Comparison of ENCODE assay signal across 8 cellular contexts in the genomic region with DNA sequence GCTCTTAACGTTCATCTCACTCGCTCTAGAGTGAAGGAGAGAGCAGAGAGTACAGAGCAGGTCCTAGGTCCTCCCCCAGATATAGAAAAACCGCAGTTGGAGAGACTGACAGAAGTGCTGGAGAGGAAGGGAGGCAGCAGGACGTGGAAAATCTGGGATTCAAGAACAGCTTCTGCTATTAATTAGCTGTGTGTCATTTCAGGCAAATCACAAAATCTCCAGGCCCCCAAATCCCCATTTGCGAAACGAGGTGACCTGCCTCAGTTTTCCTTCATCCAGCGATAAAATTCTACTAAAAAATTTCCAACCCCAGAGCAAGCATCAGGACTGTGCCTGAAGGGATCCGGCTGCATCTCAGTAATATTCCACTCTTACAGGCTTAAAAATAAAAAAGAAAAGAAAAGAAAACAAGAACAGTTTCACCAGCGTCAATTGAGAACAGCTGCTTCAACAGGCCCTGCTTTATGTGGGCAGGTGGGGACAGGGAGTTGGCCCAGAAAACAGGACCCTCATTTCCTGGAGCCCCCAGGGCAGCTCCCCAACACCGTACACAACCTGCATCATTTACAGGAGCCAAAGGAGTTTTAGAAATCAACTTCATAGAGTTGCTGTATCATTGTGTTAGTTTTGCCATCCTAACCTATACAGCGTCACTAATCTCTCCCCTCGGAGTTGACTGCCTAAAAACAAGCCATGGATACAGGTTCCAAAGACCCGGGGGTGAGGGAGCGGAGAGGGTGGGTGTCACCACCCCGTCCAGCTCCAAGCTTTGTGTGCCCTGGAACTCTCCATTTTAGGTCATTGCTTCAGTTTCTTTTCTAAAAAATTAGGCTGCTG. TPM values are rescaled to one million over a fixed set of nuclear protein-coding genes. Genes with fewer than 3 reads are reported as not detected.
DNase-seq lines count a peak whose midpoint lies in the region; ATAC-seq and TF ChIP-seq lines count a peak whose summit lies in the region.

No MANE protein-coding gene starts in this region.

- H3K9me3 Mint-ChIP-seq in naive thymus-derived CD4-positive, alpha-beta T cell = peaks cover 0 to under 1% (median 0%) of the 10 kb centered on the region in 11 donors

- H3K27ac Mint-ChIP-seq in naive thymus-derived CD4-positive, alpha-beta T cell = no peak overlapping the region

- H3K9me3 ChIP-seq in A673 (ENCODE audit: low read depth, low read length, poor library complexity, severe bottlenecking) (no peaks in the 10 kb centered on the region), duodenal mucosa (ENCODE audit: control insufficient read depth in 1 of 2, low read length in 2 of 2) (no peaks in the 10 kb centered on the region)
- H3K9me3 ChIP-seq in naive thymus-derived CD4-positive, alpha-beta T cell (ENCODE audit: control insufficient read depth in 2 of 3, low read length in 3 of 3) = no peaks in the 10 kb centered on the region

- peaks cover 0 to 1% (median 0%) of the 10 kb centered on the region in 5 donors for H3K36me3 Mint-ChIP-seq in naive thymus-derived CD4-positive, alpha-beta T cell

- peaks cover 12 to 49% (median 25%) of the 10 kb centered on the region in 7 donors for H3K4me1 Mint-ChIP-seq in naive thymus-derived CD4-positive, alpha-beta T cell

- peak overlapping the region; percentile 69 to 89 for H3K9ac ChIP-seq in duodenal mucosa (ENCODE audit: low read depth in 1 of 2, low read length in 2 of 2)

- peaks cover 20% of the 10 kb centered on the region for H3K36me3 ChIP-seq in A673 (ENCODE audit: insufficient read depth, low read length, poor library complexity, severe bottlenecking)
- peaks cover 11 to 16% of the 10 kb centered on the region in 2 donors for H3K36me3 ChIP-seq in duodenal mucosa (ENCODE audit: control insufficient read depth in 1 of 2, insufficient read depth in 2 of 2, low read length in 2 of 2)
- H3K36me3 ChIP-seq in naive thymus-derived CD4-positive, alpha-beta T cell (ENCODE audit: control insufficient read depth in 2 of 3, insufficient read depth in 3 of 3, low read length in 3 of 3) = peaks cover 13 to 22% (median 13%) of the 10 kb centered on the region in 3 experiments

- H3K27me3 Mint-ChIP-seq in naive thymus-derived CD4-positive, alpha-beta T cell = peaks cover 0 to 4% (median 0%) of the 10 kb centered on the region in 5 donors

- no peak for TF ChIP-seq CTCF in A673 (conservative IDR thresholded peaks at IDR 0.05; ENCODE audit: low read depth, low read length)

- CTCF ChIA-PET in A673 (lab: Charles Lee) = interaction anchor here (0.9 to 1.3 kb wide), 3 partner anchors 76 to 80 kb away, joined by 3 to 4 read pairs (median 3); no protein-coding TSS in a partner anchor
- CTCF ChIA-PET in naive thymus-derived CD4-positive, alpha-beta T cell (lab: Charles Lee) = interaction anchor here (0.6 to 4.9 kb wide), 10 partner anchors 12 to 272 kb away, joined by 3 to 68 read pairs (median 6); partner anchors contain the start of gene NEAT1

- H3K4me3 ChIP-seq in A673 (ENCODE audit: low read depth, low read length, poor library complexity, severe bottlenecking) = peak overlapping the region; percentile 38
- H3K4me3 ChIP-seq in duodenal mucosa (ENCODE audit: low read depth in 1 of 2, low read length in 2 of 2) = peak overlapping the region; percentile 50 to 59
- peak overlapping the region; percentile 41 for H3K4me3 ChIP-seq in naive thymus-derived CD4-positive, alpha-beta T cell (ENCODE audit: low read length)

- no peaks in the 10 kb centered on the region for H3K27me3 ChIP-seq in A673 (replicated peaks; ENCODE audit: insufficient read depth, low read depth, low read length, poor library complexity)
- H3K27me3 ChIP-seq in duodenal mucosa (ENCODE audit: control insufficient read depth in 1 of 2, insufficient read depth in 2 of 2, low read length in 2 of 2) = no peaks in the 10 kb centered on the region
- H3K27me3 ChIP-seq in naive thymus-derived CD4-positive, alpha-beta T cell (ENCODE audit: control insufficient read depth in 2 of 2, insufficient read depth in 2 of 2, low read length in 2 of 2) = no peaks in the 10 kb centered on the region

- ATAC-seq in GM18870 (IDR thresholded peaks at IDR 0.05; ENCODE audit: unreplicated experiment) (peak; percentile 7), HG03432 (IDR thresholded peaks at IDR 0.05; ENCODE audit: unreplicated experiment) (no peak), HG03175 (IDR thresholded peaks at IDR 0.05; ENCODE audit: unreplicated experiment) (no peak)
- ATAC-seq in naive thymus-derived CD4-positive, alpha-beta T cell = no peak

- POLR2A ChIA-PET in A673 (lab: Charles Lee; ENCODE audit: low non-redundant PET) = interaction anchor here (0.6 to 2.6 kb wide), 7 partner anchors 8 to 81 kb away, joined by 3 to 26 read pairs (median 5); partner anchors contain the start of gene NEAT1
- POLR2A ChIA-PET in naive thymus-derived CD4-positive, alpha-beta T cell (lab: Charles Lee) = interaction anchor here (0.6 to 27.5 kb wide), 40 partner anchors 5 to 752 kb away, joined by 3 to 2591 read pairs (median 16); partner anchors contain the start of genes CFL1, DPF2, EHBP1L1 and FAM89B

- H3K4me1 ChIP-seq in A673 (ENCODE audit: insufficient read depth, low read length, poor library complexity, severe bottlenecking) (peaks cover 52% of the 10 kb centered on the region), duodenal mucosa (ENCODE audit: control insufficient read depth in 1 of 2, insufficient read depth in 2 of 2, low read length in 2 of 2) (peaks cover 41 to 46% of the 10 kb centered on the region in 2 donors)
- H3K4me1 ChIP-seq in naive thymus-derived CD4-positive, alpha-beta T cell (ENCODE audit: control insufficient read depth in 2 of 2, insufficient read depth in 2 of 2, low read length in 2 of 2) = peaks cover 11 to 12% of the 10 kb centered on the region in 2 donors

- H3K27ac ChIP-seq in A673 (ENCODE audit: low read depth, low read length, poor library complexity, severe bottlenecking) = peak overlapping the region; percentile 90
- peak overlapping the region; percentile 92 for H3K27ac ChIP-seq in duodenal mucosa (ENCODE audit: low read depth, low read length)
- peak overlapping the region; percentile 99 for H3K27ac ChIP-seq in naive thymus-derived CD4-positive, alpha-beta T cell (ENCODE audit: low read depth, low read length)

- DNase-seq in A673 (ENCODE audit: low spot score) = peak; percentile 56
- peak; percentile 75 for DNase-seq in NCI-H69 (lab: John Stamatoyannopoulos, UW)
- DNase-seq in naive thymus-derived CD4-positive, alpha-beta T cell = peak in 2 of 9 donors; percentile 43 to 50
- DNase-seq in stimulated activated CD4-positive, alpha-beta T cell treated with anti-CD3 and anti-CD28 coated beads, Interleukin-2, amount 100 ng/mL, for 48 hours = no peak

- TSS peak; percentile 90 for BruUV-seq in A673 (replicated peaks; lab: Mats Ljungman, UMichigan)

- H3K4me3 Mint-ChIP-seq in naive thymus-derived CD4-positive, alpha-beta T cell = no peak overlapping the region

- intact Hi-C loops in A673 (cut with micrococcal nuclease; ENCODE audit: unreplicated experiment) = loop anchor here (2.0 kb wide), 1 partner anchor 76 kb away; no protein-coding TSS in a partner anchor
- intact Hi-C loops in naive thymus-derived CD4-positive, alpha-beta T cell (cut with micrococcal nuclease) = loop anchor here (1.0 to 10.0 kb wide), 14 partner anchors 19 to 788 kb away; partner anchors contain the start of genes EHD1 (in 1 of the 2), NEAT1 (in 1 of the 2), SF1 (in 1 of the 2) and SLC25A45 (in 1 of the 2)

RNA-seq across cellular contexts. Expression of gene MALAT1, which starts 2.3 kb away (rescaled TPM):
- 4,586 and 4,701 TPM in 2 replicates for total RNA-seq in A673 (2021)
- total RNA-seq in naive thymus-derived CD4-positive, alpha-beta T cell = over 10,000 TPM in 4 of 5 experiments, 1,000 to 10,000 TPM in 1; 8,375 to 32,234 (median 31,408) TPM
- 1,000 to 10,000 TPM in 1 of 2 donors, 100 to 1,000 TPM in 1; 734 to 5,106 TPM for polyA plus RNA-seq in naive thymus-derived CD4-positive, alpha-beta T cell

RNA-seq across cellular contexts. Expression of gene SCYL1, which starts 28.4 kb away (rescaled TPM):
- total RNA-seq in A673 (2021) = 90.6 and 95.7 TPM in 2 replicates
- 10 to 100 TPM; 63.2 to 79.8 (median 70.4) TPM for total RNA-seq in naive thymus-derived CD4-positive, alpha-beta T cell
- polyA plus RNA-seq in naive thymus-derived CD4-positive, alpha-beta T cell = 10 to 100 TPM; 27.0 to 69.1 TPM

Comparison
In these comparisons a context has a peak if more than half of its experiments do, and no peak if none do; other contexts are left out.
1. DNase-seq: peak in A673 (single experiment) and NCI-H69 (single experiment); none in stimulated activated CD4-positive, alpha-beta T cell treated with anti-CD3 and anti-CD28 coated beads, Interleukin-2, amount 100 ng/mL, for 48 hours (0 of 2).
2. Peak in every context shown above with its lines, with median percentiles within 50 percentile points of each other: H3K27ac ChIP-seq and H3K4me3 ChIP-seq.